In genomic region chrX:94831364-94831763, GRCh38 we compare ENCODE assay signal across 11 cellular contexts.
DNase-seq lines count a peak whose midpoint lies in the region; ATAC-seq and TF ChIP-seq lines count a peak whose summit lies in the region.
"Had no signal": no experiment of that assay in that cellular context is flagged by ENCODE, and none has a peak within 500 bp of the region (broad histone marks: within the 10 kb centered on the region; RNA-seq: fewer than 3 reads in every experiment).

No MANE protein-coding gene starts in this region.

- peak; percentile 52 for ATAC-seq in HG02885 (IDR thresholded peaks at IDR 0.05; ENCODE audit: poor library complexity, unreplicated experiment)
- peak in 3 of 4 donors; percentile 30 to 51 (median 50) for ATAC-seq in right lobe of liver
- ATAC-seq in GM19463 (IDR thresholded peaks at IDR 0.05; ENCODE audit: unreplicated experiment) = no peak

- H3K9ac ChIP-seq in SK-N-MC (ENCODE audit: insufficient read length) = no peak overlapping the region

- intact Hi-C loops in right lobe of liver (cut with DNase I) (no loop called here), ascending aorta (cut with DNase I) (no loop called here)

- H3K36me3 ChIP-seq in SK-N-MC (ENCODE audit: insufficient read depth, low read length) = no peaks in the 10 kb centered on the region
- no peaks in the 10 kb centered on the region for H3K36me3 ChIP-seq in right lobe of liver
- H3K36me3 ChIP-seq in ascending aorta = no peaks in the 10 kb centered on the region
- H3K36me3 ChIP-seq: SJSA1 had no signal

- H3K4me3 ChIP-seq in SK-N-MC (no peak overlapping the region), right lobe of liver (no peak overlapping the region), ascending aorta (no peak overlapping the region)
- H3K4me3 ChIP-seq: SJSA1 had no signal

- peak; percentile 27 to 57 (median 52) for TF ChIP-seq CTCF in right lobe of liver (IDR thresholded peaks at IDR 0.05)
- peak in 1 of 3 experiments; percentile 9 for TF ChIP-seq CTCF in ascending aorta (IDR thresholded peaks at IDR 0.05)

- no peaks in the 10 kb centered on the region for H3K4me1 ChIP-seq in right lobe of liver
- no peaks in the 10 kb centered on the region for H3K4me1 ChIP-seq in ascending aorta
- H3K4me1 ChIP-seq: SJSA1 had no signal

- H3K9me3 ChIP-seq in SK-N-MC (ENCODE audit: low read depth, low read length) (no peaks in the 10 kb centered on the region), right lobe of liver (no peaks in the 10 kb centered on the region), ascending aorta (no peaks in the 10 kb centered on the region)
- H3K9me3 ChIP-seq: SJSA1 had no signal

- peaks cover 0 to 10% of the 10 kb centered on the region in 2 donors for H3K27me3 ChIP-seq in right lobe of liver
- H3K27me3 ChIP-seq in ascending aorta = no peaks in the 10 kb centered on the region
- H3K27me3 ChIP-seq: SJSA1 had no signal

- DNase-seq in DMS53 (lab: John Stamatoyannopoulos, UW) (peak; percentile 62), SK-N-MC (ENCODE audit: low read depth, low spot score) (peak; percentile 24), right lobe of liver (no peak), cerebellum (ENCODE audit: low spot score) (no peak), ascending aorta (ENCODE audit: low spot score in 2 of 2) (no peak)
- DNase-seq in activated naive CD4-positive, alpha-beta T cell treated with anti-CD3 and anti-CD28 coated beads, Interleukin-2, amount 50 U/mL, for 16 hours = no peak
- DNase-seq: activated naive CD4-positive, alpha-beta T cell treated with anti-CD3 and anti-CD28 coated beads for 36 hours; head of caudate nucleus had no signal

- H3K27ac ChIP-seq in SK-N-MC (no peak overlapping the region), right lobe of liver (no peak overlapping the region), ascending aorta (no peak overlapping the region)
- H3K27ac ChIP-seq: SJSA1 had no signal

- no peak for TF ChIP-seq POLR2A in right lobe of liver (IDR thresholded peaks at IDR 0.05)

Comparison
In these comparisons a context has a peak if more than half of its experiments do, and no peak if none do; other contexts are left out.
1. DNase-seq: peak in DMS53 (single experiment) and SK-N-MC (single experiment); none in right lobe of liver (0 of 3), activated naive CD4-positive, alpha-beta T cell treated with anti-CD3 and anti-CD28 coated beads, Interleukin-2, amount 50 U/mL, for 16 hours (single experiment), cerebellum (single experiment) and ascending aorta (0 of 2).